In the genomic region with DNA sequence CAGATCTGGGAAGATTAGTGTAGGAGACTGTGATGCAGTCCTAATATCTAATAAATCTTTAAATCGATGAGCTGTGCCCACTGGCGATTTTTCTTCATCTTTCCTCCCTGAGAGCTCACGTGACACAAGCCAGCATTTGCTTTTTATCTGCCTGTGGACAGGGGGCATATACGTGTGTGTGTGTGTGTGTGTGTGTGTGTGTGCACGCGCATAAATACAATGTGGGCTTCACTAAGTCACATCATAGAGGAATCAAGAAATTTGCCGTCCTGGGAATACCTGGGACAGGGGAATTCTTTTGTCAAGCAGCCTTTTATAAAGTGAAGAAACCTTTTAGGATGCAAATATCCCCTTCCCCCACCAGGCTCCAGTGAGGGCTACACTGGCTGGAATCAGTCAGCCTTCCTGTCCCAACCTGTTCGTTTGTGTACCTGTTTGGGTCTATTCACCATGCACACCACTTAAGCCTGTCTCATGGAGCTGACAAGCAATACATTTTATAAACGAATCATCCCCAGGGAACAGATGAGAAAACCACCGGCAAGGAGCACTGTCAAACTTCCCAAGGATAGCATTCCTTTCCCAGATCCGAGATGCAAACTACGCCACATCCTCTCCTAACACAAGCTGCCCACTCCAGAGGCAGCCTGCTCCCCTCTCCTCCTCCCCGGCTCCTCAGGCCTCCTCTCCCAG, we compare ENCODE assay signal across 12 cellular contexts. TPM values are rescaled to one million over a fixed set of nuclear protein-coding genes. Genes with fewer than 3 reads are reported as not detected.
DNase-seq lines count a peak whose midpoint lies in the region; ATAC-seq, FAIRE-seq and TF ChIP-seq lines count a peak whose summit lies in the region.
"Had no signal": no experiment of that assay in that cellular context is flagged by ENCODE, and none has a peak within 500 bp of the region (broad histone marks: within the 10 kb centered on the region; RNA-seq: fewer than 3 reads in every experiment).

No MANE protein-coding gene starts in this region.

- H3K4me1 ChIP-seq in HUES6 (ENCODE audit: control insufficient read depth, insufficient read depth, low read length) (peaks cover 49% of the 10 kb centered on the region), right lobe of liver (peaks cover 0 to 48% (median 18%) of the 10 kb centered on the region in 4 donors), kidney (ENCODE audit: control insufficient read depth in 1 of 2, insufficient read depth in 1 of 2, low read depth in 1 of 2, low read length in 2 of 2) (peaks cover 2 to 8% of the 10 kb centered on the region in 2 donors)

- intact Hi-C loops in CD4-positive, alpha-beta T cell (cut with DNase I, micrococcal nuclease) = no loop called here
- intact Hi-C loops in right lobe of liver (cut with DNase I) = loop anchor here in 1 of 2 donors (5.0 kb wide), 1 partner anchor 66 kb away; no protein-coding TSS in a partner anchor
- intact Hi-C loops in kidney (cut with DNase I) = loop anchor here (10.0 kb wide), 1 partner anchor 73 kb away; no protein-coding TSS in a partner anchor

- H3K4me3 ChIP-seq in HUES6 (ENCODE audit: low read depth, low read length) (peak overlapping the region; percentile 72), right lobe of liver (peak overlapping the region in 2 of 3 donors; percentile 65 to 71), kidney (ENCODE audit: low read length in 2 of 2) (no peak overlapping the region)

- no peak overlapping the region for H3K27ac Mint-ChIP-seq in CD4-positive, alpha-beta T cell
- no peak overlapping the region for H3K27ac Mint-ChIP-seq in activated CD4-positive, alpha-beta T cell treated with anti-CD3 and anti-CD28 coated beads, Interleukin-2, amount 10 ng/mL, durations not matched to agents 7 days and 5 days

- H3K9me3 ChIP-seq in CD4-positive, alpha-beta T cell (ENCODE audit: control insufficient read depth, low read length) = no peaks in the 10 kb centered on the region
- H3K9me3 ChIP-seq in HUES6 (ENCODE audit: control insufficient read depth, insufficient read depth, low read depth, low read length) (no peaks in the 10 kb centered on the region), right lobe of liver (no peaks in the 10 kb centered on the region), kidney (ENCODE audit: control insufficient read depth in 1 of 2, low read length in 2 of 2) (no peaks in the 10 kb centered on the region)

- ATAC-seq in CD4-positive, alpha-beta T cell (ENCODE audit: poor library complexity) = no peak
- ATAC-seq in right lobe of liver (no peak), HG03378 (IDR thresholded peaks at IDR 0.05; ENCODE audit: unreplicated experiment) (no peak)

- peaks cover 15% of the 10 kb centered on the region for H3K4me1 Mint-ChIP-seq in CD4-positive, alpha-beta T cell (ENCODE audit: low read depth)
- peaks cover 13% of the 10 kb centered on the region for H3K4me1 Mint-ChIP-seq in activated CD4-positive, alpha-beta T cell treated with anti-CD3 and anti-CD28 coated beads, Interleukin-2, amount 10 ng/mL, durations not matched to agents 7 days and 5 days

- no peak overlapping the region for H3K27ac ChIP-seq in CD4-positive, alpha-beta T cell (ENCODE audit: low read depth, low read length)
- H3K27ac ChIP-seq in HUES6 (ENCODE audit: low read depth, low read length) (peak overlapping the region; percentile 37), right lobe of liver (peak overlapping the region in 2 of 3 donors; percentile 88 to 90), kidney (ENCODE audit: low read depth in 2 of 2, low read length in 2 of 2) (no peak overlapping the region)

- peaks cover 79% of the 10 kb centered on the region for H3K27me3 Mint-ChIP-seq in CD4-positive, alpha-beta T cell
- H3K27me3 Mint-ChIP-seq in activated CD4-positive, alpha-beta T cell treated with anti-CD3 and anti-CD28 coated beads, Interleukin-2, amount 10 ng/mL, durations not matched to agents 7 days and 5 days = peaks cover 65% of the 10 kb centered on the region

- no peak for FAIRE-seq in GM12892 (lab: Jason Lieb, UNC)
- FAIRE-seq in kidney (lab: Jason Lieb, UNC) = no peak
- FAIRE-seq: GM18507 had no signal

- TF ChIP-seq POLR2A in right lobe of liver (IDR thresholded peaks at IDR 0.05) (no peak), GM12892 (IDR thresholded peaks at IDR 0.05; ENCODE audit: low read depth, low read length) (no peak)

- H3K9ac ChIP-seq in HUES6 (ENCODE audit: low read length) = peak overlapping the region; percentile 43
- H3K9ac ChIP-seq in kidney (ENCODE audit: low read length in 2 of 2) = no peak overlapping the region

- DNase-seq in CD4-positive, alpha-beta T cell = no peak
- DNase-seq in astrocyte of the hippocampus (ENCODE audit: low read depth, low spot score) = peak; percentile 26
- DNase-seq in right lobe of liver = no peak
- no peak for DNase-seq in GM12892 (ENCODE audit: insufficient read length)
- DNase-seq in kidney = no peak
- DNase-seq in activated CD4-positive, alpha-beta T cell treated with anti-CD3 and anti-CD28 coated beads, Interleukin-2, amount 10 ng/mL, durations not matched to agents 7 days and 5 days = no peak
- DNase-seq: NCI-H1930, SW 1271 had no signal

- POLR2A ChIA-PET in CD4-positive, alpha-beta T cell (lab: Charles Lee) = interaction anchor here (0.7 kb wide), 1 partner anchor 178 kb away, joined by 4 read pairs; no protein-coding TSS in a partner anchor
- POLR2A ChIA-PET in activated CD4-positive, alpha-beta T cell treated with anti-CD3 and anti-CD28 coated beads, Interleukin-2, amount 10 ng/mL, durations not matched to agents 7 days and 5 days (lab: Charles Lee) = no interaction called here

- H3K9me3 Mint-ChIP-seq in CD4-positive, alpha-beta T cell = no peaks in the 10 kb centered on the region
- no peaks in the 10 kb centered on the region for H3K9me3 Mint-ChIP-seq in activated CD4-positive, alpha-beta T cell treated with anti-CD3 and anti-CD28 coated beads, Interleukin-2, amount 10 ng/mL, durations not matched to agents 7 days and 5 days

- no peak for TF ChIP-seq CTCF in CD4-positive, alpha-beta T cell (IDR thresholded peaks at IDR 0.05)
- TF ChIP-seq CTCF in right lobe of liver (IDR thresholded peaks at IDR 0.05) = no peak
- no peak for TF ChIP-seq CTCF in kidney (IDR thresholded peaks at IDR 0.05; ENCODE audit: borderline replicate concordance, extremely low read depth, insufficient read depth)

- H3K4me3 Mint-ChIP-seq in CD4-positive, alpha-beta T cell = peak overlapping the region; percentile 34
- no peak overlapping the region for H3K4me3 Mint-ChIP-seq in activated CD4-positive, alpha-beta T cell treated with anti-CD3 and anti-CD28 coated beads, Interleukin-2, amount 10 ng/mL, durations not matched to agents 7 days and 5 days

- CTCF ChIA-PET in CD4-positive, alpha-beta T cell (lab: Charles Lee) = no interaction called here
- CTCF ChIA-PET in activated CD4-positive, alpha-beta T cell treated with anti-CD3 and anti-CD28 coated beads, Interleukin-2, amount 10 ng/mL, durations not matched to agents 7 days and 5 days (lab: Charles Lee) = interaction anchor here (0.5 kb wide), 1 partner anchor 152 kb away, joined by 3 read pairs; no protein-coding TSS in a partner anchor

- H3K36me3 Mint-ChIP-seq in CD4-positive, alpha-beta T cell (ENCODE audit: low read depth) = no peaks in the 10 kb centered on the region
- H3K36me3 Mint-ChIP-seq in activated CD4-positive, alpha-beta T cell treated with anti-CD3 and anti-CD28 coated beads, Interleukin-2, amount 10 ng/mL, durations not matched to agents 7 days and 5 days (ENCODE audit: low read depth) = no peaks in the 10 kb centered on the region

- H3K27me3 ChIP-seq in CD4-positive, alpha-beta T cell (ENCODE audit: control insufficient read depth, insufficient read depth, low read length) = peaks cover 54% of the 10 kb centered on the region
- peaks cover 30% of the 10 kb centered on the region for H3K27me3 ChIP-seq in HUES6 (ENCODE audit: control insufficient read depth, insufficient read depth, low read length)
- H3K27me3 ChIP-seq in right lobe of liver = no peaks in the 10 kb centered on the region

- no peaks in the 10 kb centered on the region for H3K36me3 ChIP-seq in HUES6 (ENCODE audit: control insufficient read depth, insufficient read depth, low read length)
- H3K36me3 ChIP-seq in right lobe of liver = no peaks in the 10 kb centered on the region
- no peaks in the 10 kb centered on the region for H3K36me3 ChIP-seq in kidney (ENCODE audit: control insufficient read depth in 1 of 2, insufficient read depth in 2 of 2, low read length in 2 of 2)

- WGBS in right lobe of liver (ENCODE audit: insufficient coverage, low coverage, low lambda C conversion rate, missing lambda C conversion rate) = 36% methylated on average over 12 of the region's 13 CpGs

RNA-seq across cellular contexts. Expression of gene EPB41L4B, which starts 2.7 kb away (rescaled TPM):
- not detected for total RNA-seq in CD4-positive, alpha-beta T cell
- 10 to 100 TPM; 29.0 to 89.0 (median 32.4) TPM for total RNA-seq in right lobe of liver
- polyA plus RNA-seq in GM12892 (2012; ENCODE audit: missing spikeins) = 1.9 TPM
- 6.5 TPM for total RNA-seq in kidney
- polyA plus RNA-seq in kidney (ENCODE audit: insufficient read depth, low read depth, low replicate concordance) = 7.7 TPM
- not detected for total RNA-seq in activated CD4-positive, alpha-beta T cell treated with anti-CD3 and anti-CD28 coated beads, Interleukin-2, amount 10 ng/mL, durations not matched to agents 7 days and 5 days
- total RNA-seq: mononuclear cell had no signal

Comparison
In these comparisons a context has a peak if more than half of its experiments do, and no peak if none do; other contexts are left out.
1. H3K27ac ChIP-seq: peak in HUES6 (single experiment) and right lobe of liver (2 of 3); none in CD4-positive, alpha-beta T cell (single experiment) and kidney (0 of 2).
2. H3K4me3 ChIP-seq: peak in HUES6 (single experiment) and right lobe of liver (2 of 3); none in kidney (0 of 2).